10 cellular contexts compared by ENCODE assay signal in genomic region chr10:77837925-77838595, GRCh38.
DNase-seq lines count a peak whose midpoint lies in the region; ATAC-seq and TF ChIP-seq lines count a peak whose summit lies in the region.
"Had no signal": no experiment of that assay in that cellular context is flagged by ENCODE, and none has a peak within 500 bp of the region (broad histone marks: within the 10 kb centered on the region; RNA-seq: fewer than 3 reads in every experiment).

No MANE protein-coding gene starts in this region.

- no peaks in the 10 kb centered on the region for H3K27me3 ChIP-seq in AG04450 (ENCODE audit: control insufficient read depth, insufficient read depth, low read length)
- H3K27me3 ChIP-seq in GM23338 (ENCODE audit: insufficient read depth), result no peaks in the 10 kb centered on the region
- no peaks in the 10 kb centered on the region for H3K27me3 ChIP-seq in muscle layer of colon (ENCODE audit: control insufficient read depth in 1 of 2, insufficient read depth in 2 of 2, low read length in 2 of 2)

- no peak for TF ChIP-seq CTCF in AG04450 (IDR thresholded peaks at IDR 0.05; ENCODE audit: low read depth, low read length)
- no peak for TF ChIP-seq CTCF in GM23338 (conservative IDR thresholded peaks at IDR 0.05; ENCODE audit: low read depth in 2 of 2)

- H3K36me3 Mint-ChIP-seq in GM23338 (ENCODE audit: low read depth), result peaks cover 57% of the 10 kb centered on the region

- H3K9ac ChIP-seq in muscle layer of colon (ENCODE audit: low read length), result no peak overlapping the region

- no peak overlapping the region for H3K4me3 Mint-ChIP-seq in GM23338
- H3K4me3 Mint-ChIP-seq: activated naive CD8-positive, alpha-beta T cell treated with anti-CD3 and anti-CD28 coated beads, Interleukin-2, amount 50 U/mL, for 24 hours had no signal

- H3F3A ChIP-seq in GM23338 (replicated peaks; ENCODE audit: low read depth), result no peaks in the 10 kb centered on the region

- no peaks in the 10 kb centered on the region for H3K9me3 Mint-ChIP-seq in GM23338
- H3K9me3 Mint-ChIP-seq: activated naive CD8-positive, alpha-beta T cell treated with anti-CD3 and anti-CD28 coated beads, Interleukin-2, amount 50 U/mL, for 24 hours had no signal

- no peaks in the 10 kb centered on the region; the same call in 1 of the 2 replicates for H3K9me3 ChIP-seq in AG04450 (ENCODE audit: control insufficient read depth, insufficient read depth, low read length)
- H3K9me3 ChIP-seq in muscle layer of colon (ENCODE audit: low read length), result no peaks in the 10 kb centered on the region

- no peaks in the 10 kb centered on the region; the same call in 1 of the 2 replicates for H4K20me1 ChIP-seq in GM23338 (replicated peaks; ENCODE audit: insufficient read depth)

- H3K4me3 ChIP-seq in AG04450 (ENCODE audit: low read depth, low read length) (no peak overlapping the region), GM23338 (no peak overlapping the region), muscle layer of colon (ENCODE audit: low read depth in 1 of 2, low read length in 2 of 2) (no peak overlapping the region)

- POLR2A ChIA-PET in AG04450 (lab: Yijun Ruan, JAX), result no interaction called here

- peaks cover 10% of the 10 kb centered on the region for H3K27me3 Mint-ChIP-seq in GM23338 (ENCODE audit: insufficient read depth, low read depth, poor library complexity)
- H3K27me3 Mint-ChIP-seq: activated naive CD8-positive, alpha-beta T cell treated with anti-CD3 and anti-CD28 coated beads, Interleukin-2, amount 50 U/mL, for 24 hours had no signal

- no peaks in the 10 kb centered on the region; the same call in 1 of the 2 replicates for H3K79me2 ChIP-seq in GM23338 (replicated peaks; ENCODE audit: insufficient read depth)

- peak overlapping the region; percentile 97 for H3K27ac Mint-ChIP-seq in GM23338
- H3K27ac Mint-ChIP-seq: activated naive CD8-positive, alpha-beta T cell treated with anti-CD3 and anti-CD28 coated beads, Interleukin-2, amount 50 U/mL, for 24 hours had no signal

- CTCF ChIA-PET in AG04450 (lab: Charles Lee), result interaction anchor here (1.6 kb wide), 1 partner anchor 9 kb away, joined by 6 read pairs; no protein-coding TSS in a partner anchor

- peak overlapping the region; percentile 11 for H3K27ac ChIP-seq in AG04450 (ENCODE audit: low read depth, low read length)
- peak overlapping the region; percentile 60 for H3K27ac ChIP-seq in GM23338 (ENCODE audit: low read depth)
- H3K27ac ChIP-seq in angular gyrus (ENCODE audit: low read depth, low read length), result peak overlapping the region; percentile 37
- H3K27ac ChIP-seq in muscle layer of colon (ENCODE audit: low read depth, low read length), result peak overlapping the region; percentile 77

- H3K4me1 ChIP-seq in GM23338 (ENCODE audit: insufficient read depth), result peaks cover 7% of the 10 kb centered on the region; the same call in 1 of the 2 replicates
- peaks cover 12% of the 10 kb centered on the region for H3K4me1 ChIP-seq in muscle layer of colon (ENCODE audit: insufficient read depth, low read length)

- peaks cover 27% of the 10 kb centered on the region for H3K4me1 Mint-ChIP-seq in GM23338

- ATAC-seq in GM23338 (peak; percentile 7; the same call in 2 of the 3 replicates), HG02970 (IDR thresholded peaks at IDR 0.05; ENCODE audit: low FRiP score, unreplicated experiment) (no peak)

- no peak for DNase-seq in AG04450 (ENCODE audit: low read depth, low spot score)
- no peak for DNase-seq in GM23338 (ENCODE audit: low spot score)
- no peak for DNase-seq in iPS-NIHi7 (ENCODE audit: extremely low spot score)
- DNase-seq in stimulated activated CD4-positive, alpha-beta T cell treated with anti-CD3 and anti-CD28 coated beads, Interleukin-4, amount 100 ng/mL, for 24 hours, result no peak
- no peak for DNase-seq in GDM1 (lab: John Stamatoyannopoulos, UW)
- DNase-seq: foreskin melanocyte had no signal

- H3K9me2 ChIP-seq in GM23338 (ENCODE audit: insufficient read depth), result no peaks in the 10 kb centered on the region

- no peak overlapping the region for H2AFZ ChIP-seq in GM23338

- no peak overlapping the region for H3K4me2 ChIP-seq in GM23338

- peaks cover 3% of the 10 kb centered on the region; the same call in 1 of the 2 replicates for H3K36me3 ChIP-seq in GM23338 (ENCODE audit: insufficient read depth)
- peaks cover 65% of the 10 kb centered on the region for H3K36me3 ChIP-seq in muscle layer of colon (ENCODE audit: insufficient read depth, low read length)

TF ChIP-seq in GM23338, 12 proteins besides CTCF, POLR2A, EP300 and RAD21 (continues in another document):
- TF ChIP-seq CREB1 (CRISPR knock-in tag; IDR thresholded peaks at IDR 0.05; ENCODE audit: low read depth) (no peak), EZH2phosphoT487 (IDR thresholded peaks at IDR 0.05; ENCODE audit: unreplicated experiment) (no peak), STAT1 (IDR thresholded peaks at IDR 0.05; ENCODE audit: unreplicated experiment) (no peak), POLR2AphosphoS5 (IDR thresholded peaks at IDR 0.05; ENCODE audit: low read depth) (no peak), ZNF462 (CRISPR knock-in tag; IDR thresholded peaks at IDR 0.05) (no peak), JUNB (IDR thresholded peaks at IDR 0.05; ENCODE audit: unreplicated experiment) (no peak), ZNF331 (CRISPR knock-in tag; IDR thresholded peaks at IDR 0.05; ENCODE audit: low read depth) (no peak)

Comparison
In these comparisons a context has a peak if more than half of its experiments do, and no peak if none do; other contexts are left out.
1. H3K27ac ChIP-seq: peak in every context shown above with its lines; median percentile 77 in muscle layer of colon; 60 in GM23338; 37 in angular gyrus; 11 in AG04450.